Comparison of ENCODE assay signal across 13 cellular contexts in genomic region chr18:55997156-55997561, GRCh38.
A peak's percentile ranks its signal among the peaks of the same experiment; 100 is the strongest.
DNase-seq lines count a peak whose midpoint lies in the region; ATAC-seq and TF ChIP-seq lines count a peak whose summit lies in the region.
"Had no signal": no experiment of that assay in that cellular context is flagged by ENCODE, and none has a peak within 500 bp of the region (broad histone marks: within the 10 kb centered on the region; RNA-seq: fewer than 3 reads in every experiment).

No MANE protein-coding gene starts in this region.

- TF ChIP-seq CTCF in KMS-11 (conservative IDR thresholded peaks at IDR 0.05; ENCODE audit: low read depth, low read length) (no peak), dorsolateral prefrontal cortex (IDR thresholded peaks at IDR 0.05 in 54 of 56, conservative IDR thresholded peaks at IDR 0.05 in 2 of 56; ENCODE audit: low read depth in 1 of 56, partially characterized antibody in 56 of 56) (peak in 3 of 56 donors; percentile 10 to 15 (median 12)), neural crest cell (conservative IDR thresholded peaks at IDR 0.05) (no peak)

- H3K9ac ChIP-seq in KMS-11: peak overlapping the region; percentile 57; the same call in 1 of the 2 replicates

- no peak for DNase-seq in dorsolateral prefrontal cortex
- DNase-seq in neural crest cell (ENCODE audit: low read depth, low spot score): no peak
- no peak for DNase-seq in naive thymus-derived CD8-positive, alpha-beta T cell
- DNase-seq in activated CD8-positive, alpha-beta memory T cell treated with anti-CD3 and anti-CD28 coated beads, Interleukin-2, amount 10 ng/mL, durations not matched to agents 7 days and 5 days: no peak
- DNase-seq in activated naive CD8-positive, alpha-beta T cell treated with anti-CD3 and anti-CD28 coated beads for 36 hours: no peak
- no peak for DNase-seq in effector CD8-positive, alpha-beta T cell (lab: John Stamatoyannopoulos, UW)
- DNase-seq: activated CD4-positive, alpha-beta T cell treated with anti-CD3 and anti-CD28 coated beads, Interleukin-2, amount 50 U/mL, for 4 hours; DMS53; NCI-H526 treated with DMSO at 0.1 percent for 48 hours; stimulated activated CD4-positive, alpha-beta T cell treated with anti-CD3 and anti-CD28 coated beads, Interleukin-2, amount 100 ng/mL, for 24 hours had no signal

- no peaks in the 10 kb centered on the region for H4K20me1 ChIP-seq in KMS-11 (ENCODE audit: insufficient read depth)

- peaks cover 76% of the 10 kb centered on the region for H3K4me1 ChIP-seq in KMS-11 (ENCODE audit: low read depth, poor library complexity, severe bottlenecking)

- intact Hi-C loops in dorsolateral prefrontal cortex (cut with DNase I): loop anchor here in 1 of 2 donors (5.0 kb wide), 1 partner anchor 120 kb away; no protein-coding TSS in a partner anchor

- H3K4me3 Mint-ChIP-seq in neural crest cell: peak overlapping the region; percentile 20
- H3K4me3 Mint-ChIP-seq in naive thymus-derived CD8-positive, alpha-beta T cell: peak overlapping the region in 1 of 10 donors; percentile 43
- no peak overlapping the region for H3K4me3 Mint-ChIP-seq in activated CD8-positive, alpha-beta memory T cell treated with anti-CD3 and anti-CD28 coated beads, Interleukin-2, amount 10 ng/mL, durations not matched to agents 7 days and 5 days
- no peak overlapping the region for H3K4me3 Mint-ChIP-seq in activated naive CD8-positive, alpha-beta T cell treated with anti-CD3 and anti-CD28 coated beads for 36 hours

- H3K4me1 Mint-ChIP-seq in neural crest cell: peaks cover 51% of the 10 kb centered on the region
- H3K4me1 Mint-ChIP-seq in naive thymus-derived CD8-positive, alpha-beta T cell: peaks cover 0 to 15% (median 0%) of the 10 kb centered on the region in 4 donors
- no peaks in the 10 kb centered on the region for H3K4me1 Mint-ChIP-seq in activated CD8-positive, alpha-beta memory T cell treated with anti-CD3 and anti-CD28 coated beads, Interleukin-2, amount 10 ng/mL, durations not matched to agents 7 days and 5 days
- no peaks in the 10 kb centered on the region for H3K4me1 Mint-ChIP-seq in activated naive CD8-positive, alpha-beta T cell treated with anti-CD3 and anti-CD28 coated beads for 36 hours

- H3K4me2 ChIP-seq in KMS-11: peak overlapping the region; percentile 92

- no peaks in the 10 kb centered on the region for H3K79me2 ChIP-seq in KMS-11 (ENCODE audit: insufficient read depth, low read depth)

- no peaks in the 10 kb centered on the region for H3K36me3 ChIP-seq in KMS-11 (ENCODE audit: insufficient read depth)
- H3K36me3 ChIP-seq: cardiac muscle cell had no signal

- peak overlapping the region; percentile 92 for H2AFZ ChIP-seq in KMS-11 (ENCODE audit: low read depth)

- H3K4me3 ChIP-seq in KMS-11 (IDR thresholded peaks at IDR 0.05; ENCODE audit: insufficient read depth, low read depth, low read length) (no peak overlapping the region), dorsolateral prefrontal cortex (peak overlapping the region in 4 of 59 donors; percentile 10 to 59 (median 52))
- H3K4me3 ChIP-seq: cardiac muscle cell had no signal

- H3K36me3 Mint-ChIP-seq in neural crest cell (ENCODE audit: low read depth): peaks cover 3% of the 10 kb centered on the region
- H3K36me3 Mint-ChIP-seq in naive thymus-derived CD8-positive, alpha-beta T cell: no peaks in the 10 kb centered on the region
- no peaks in the 10 kb centered on the region for H3K36me3 Mint-ChIP-seq in activated CD8-positive, alpha-beta memory T cell treated with anti-CD3 and anti-CD28 coated beads, Interleukin-2, amount 10 ng/mL, durations not matched to agents 7 days and 5 days
- no peaks in the 10 kb centered on the region for H3K36me3 Mint-ChIP-seq in activated naive CD8-positive, alpha-beta T cell treated with anti-CD3 and anti-CD28 coated beads for 36 hours

- peaks cover under 1% of the 10 kb centered on the region for H3K9me3 Mint-ChIP-seq in neural crest cell
- H3K9me3 Mint-ChIP-seq in naive thymus-derived CD8-positive, alpha-beta T cell: peaks cover 0 to 1% (median 0%) of the 10 kb centered on the region in 9 donors
- H3K9me3 Mint-ChIP-seq in activated CD8-positive, alpha-beta memory T cell treated with anti-CD3 and anti-CD28 coated beads, Interleukin-2, amount 10 ng/mL, durations not matched to agents 7 days and 5 days (ENCODE audit: low read depth): peaks cover 7% of the 10 kb centered on the region
- H3K9me3 Mint-ChIP-seq in activated naive CD8-positive, alpha-beta T cell treated with anti-CD3 and anti-CD28 coated beads for 36 hours: no peaks in the 10 kb centered on the region

- H3K27ac ChIP-seq in KMS-11 (peak overlapping the region; percentile 79), dorsolateral prefrontal cortex (peak overlapping the region; percentile 25 to 97 (median 91))
- H3K27ac ChIP-seq: cardiac muscle cell had no signal

- no peak overlapping the region for H3K27ac Mint-ChIP-seq in neural crest cell (ENCODE audit: unreplicated experiment)
- H3K27ac Mint-ChIP-seq in naive thymus-derived CD8-positive, alpha-beta T cell: no peak overlapping the region
- no peak overlapping the region for H3K27ac Mint-ChIP-seq in activated CD8-positive, alpha-beta memory T cell treated with anti-CD3 and anti-CD28 coated beads, Interleukin-2, amount 10 ng/mL, durations not matched to agents 7 days and 5 days
- H3K27ac Mint-ChIP-seq in activated naive CD8-positive, alpha-beta T cell treated with anti-CD3 and anti-CD28 coated beads for 36 hours: no peak overlapping the region

- no peaks in the 10 kb centered on the region for H3K27me3 ChIP-seq in KMS-11 (ENCODE audit: insufficient read depth, low read depth)
- H3K27me3 ChIP-seq in dorsolateral prefrontal cortex: no peaks in the 10 kb centered on the region
- H3K27me3 ChIP-seq: cardiac muscle cell had no signal

- POLR2A ChIA-PET in naive thymus-derived CD8-positive, alpha-beta T cell (lab: Charles Lee): no interaction called here

- CTCF ChIA-PET in activated CD8-positive, alpha-beta memory T cell treated with anti-CD3 and anti-CD28 coated beads, Interleukin-2, amount 10 ng/mL, durations not matched to agents 7 days and 5 days (lab: Charles Lee): no interaction called here

- ATAC-seq in GM18502 (IDR thresholded peaks at IDR 0.05; ENCODE audit: poor library complexity, unreplicated experiment): peak; percentile 53
- ATAC-seq in naive thymus-derived CD8-positive, alpha-beta T cell: no peak
- no peak for ATAC-seq in activated CD8-positive, alpha-beta memory T cell treated with anti-CD3 and anti-CD28 coated beads, Interleukin-2, amount 10 ng/mL, durations not matched to agents 7 days and 5 days

- H3K27me3 Mint-ChIP-seq in neural crest cell (ENCODE audit: low read depth): no peaks in the 10 kb centered on the region
- H3K27me3 Mint-ChIP-seq in naive thymus-derived CD8-positive, alpha-beta T cell: peaks cover 0 to 4% (median 0%) of the 10 kb centered on the region in 5 donors
- no peaks in the 10 kb centered on the region for H3K27me3 Mint-ChIP-seq in activated CD8-positive, alpha-beta memory T cell treated with anti-CD3 and anti-CD28 coated beads, Interleukin-2, amount 10 ng/mL, durations not matched to agents 7 days and 5 days
- H3K27me3 Mint-ChIP-seq in activated naive CD8-positive, alpha-beta T cell treated with anti-CD3 and anti-CD28 coated beads for 36 hours: peaks cover 3% of the 10 kb centered on the region
